In genomic region chr5:611731-612486, GRCh38 we compare ENCODE assay signal across 1 cellular context.
TF ChIP-seq lines count a peak whose summit lies in the region.

Gene CEP72 (plus strand): TSS chr5:612340. CDS start chr5:612362, 22 bp downstream.

TF ChIP-seq in HepG2, 621 proteins besides CTCF, POLR2A, EP300 and RAD21 (continued from another document and continues in another):
- TF ChIP-seq ZNF7 (CRISPR knock-in tag; IDR thresholded peaks at IDR 0.05): no peak
- TF ChIP-seq PBX2 (CRISPR knock-in tag; IDR thresholded peaks at IDR 0.05): no peak
- TF ChIP-seq AHDC1 (CRISPR knock-in tag; IDR thresholded peaks at IDR 0.05; ENCODE audit: borderline replicate concordance): no peak
- TF ChIP-seq ZNF282 (IDR thresholded peaks at IDR 0.05; ENCODE audit: partially characterized antibody): no peak
- TF ChIP-seq THAP9 (CRISPR knock-in tag; IDR thresholded peaks at IDR 0.05; ENCODE audit: borderline replicate concordance): no peak
- TF ChIP-seq AGO2 (optimal IDR thresholded peaks at IDR 0.05; ENCODE audit: low read depth, low read length): no peak
- TF ChIP-seq PCBP2 (optimal IDR thresholded peaks at IDR 0.05; ENCODE audit: low read depth, low read length, poor library complexity, severe bottlenecking): no peak
- no peak for TF ChIP-seq THYN1 (CRISPR knock-in tag; IDR thresholded peaks at IDR 0.05; ENCODE audit: borderline replicate concordance, low read depth)
- TF ChIP-seq SP4 (CRISPR knock-in tag; IDR thresholded peaks at IDR 0.05): peak; percentile 60; the same call in 1 of the 2 replicates
- TF ChIP-seq ZBTB39 (CRISPR knock-in tag; IDR thresholded peaks at IDR 0.05): no peak
- no peak; the same call in 1 of the 2 replicates for TF ChIP-seq ATF7-NPFF (CRISPR knock-in tag; IDR thresholded peaks at IDR 0.05; ENCODE audit: low read depth)
- TF ChIP-seq GMEB1 (CRISPR knock-in tag; IDR thresholded peaks at IDR 0.05; ENCODE audit: borderline replicate concordance): no peak
- no peak for TF ChIP-seq SMAD3 (CRISPR knock-in tag; IDR thresholded peaks at IDR 0.05)
- TF ChIP-seq ZNF276 (CRISPR knock-in tag; IDR thresholded peaks at IDR 0.05; ENCODE audit: low read depth): no peak
- TF ChIP-seq ZNF749 (CRISPR knock-in tag; IDR thresholded peaks at IDR 0.05; ENCODE audit: borderline replicate concordance): no peak
- no peak for TF ChIP-seq DZIP1 (CRISPR knock-in tag; IDR thresholded peaks at IDR 0.05)
- 0 out of 2 replicates have a peak, but pooled peaks have one; percentile 24 for TF ChIP-seq ZMYM4 (CRISPR knock-in tag; IDR thresholded peaks at IDR 0.05)
- TF ChIP-seq ZNF639 (CRISPR knock-in tag; conservative IDR thresholded peaks at IDR 0.05): no peak
- no peak for TF ChIP-seq ZNF513 (CRISPR knock-in tag; conservative IDR thresholded peaks at IDR 0.05)
- peak; percentile 77; the same call in 1 of the 2 replicates for TF ChIP-seq SIN3B (IDR thresholded peaks at IDR 0.05; ENCODE audit: low read length)
- TF ChIP-seq GZF1 (CRISPR knock-in tag; IDR thresholded peaks at IDR 0.05): no peak
- no peak for TF ChIP-seq FLYWCH1 (CRISPR knock-in tag; IDR thresholded peaks at IDR 0.05)
- no peak for TF ChIP-seq NFIC (IDR thresholded peaks at IDR 0.05; ENCODE audit: low read length)
- peak; percentile 14; the same call in 1 of the 2 replicates for TF ChIP-seq ZNF331 (CRISPR knock-in tag; IDR thresholded peaks at IDR 0.05)
- no peak for TF ChIP-seq DNMT1 (CRISPR knock-in tag; IDR thresholded peaks at IDR 0.05)
- no peak for TF ChIP-seq ZNF260 (CRISPR knock-in tag; IDR thresholded peaks at IDR 0.05; ENCODE audit: borderline replicate concordance, low read depth)
- no peak for TF ChIP-seq PLRG1 (conservative IDR thresholded peaks at IDR 0.05)
- TF ChIP-seq ZBTB7A (CRISPR knock-in tag; IDR thresholded peaks at IDR 0.05): no peak
- TF ChIP-seq TCF7L2 (IDR thresholded peaks at IDR 0.05; ENCODE audit: low read depth, low read length): no peak
- peak; percentile 36; the same call in 1 of the 2 replicates for TF ChIP-seq MAX (IDR thresholded peaks at IDR 0.05)
- TF ChIP-seq NR3C1 (CRISPR knock-in tag; IDR thresholded peaks at IDR 0.05): no peak
- TF ChIP-seq SIN3A (IDR thresholded peaks at IDR 0.05; ENCODE audit: borderline replicate concordance, low read depth, low read length): peak; percentile 77; the same call in 1 of the 2 replicates
- peak; percentile 44; the same call in 1 of the 2 replicates for TF ChIP-seq RBFOX2 (IDR thresholded peaks at IDR 0.05; ENCODE audit: low read depth, low read length)
